In genomic region chr12:116922194-116922897, GRCh38 we compare ENCODE assay signal across 10 cellular contexts. TPM values are rescaled to one million over a fixed set of nuclear protein-coding genes. Genes with fewer than 3 reads are reported as not detected.
DNase-seq lines count a peak whose midpoint lies in the region; ATAC-seq lines count a peak whose summit lies in the region.
"Had no signal": no experiment of that assay in that cellular context is flagged by ENCODE, and none has a peak within 500 bp of the region (broad histone marks: within the 10 kb centered on the region; RNA-seq: fewer than 3 reads in every experiment).

No MANE protein-coding gene starts in this region.

- peak overlapping the region; percentile 67 for H3K4me3 Mint-ChIP-seq in activated naive CD8-positive, alpha-beta T cell treated with anti-CD3 and anti-CD28 coated beads, Interleukin-2, amount 10 ng/mL, durations not matched to agents 7 days and 5 days
- H3K4me3 Mint-ChIP-seq: nephron progenitor cell had no signal

- no peaks in the 10 kb centered on the region for H3K9me3 Mint-ChIP-seq in activated naive CD8-positive, alpha-beta T cell treated with anti-CD3 and anti-CD28 coated beads, Interleukin-2, amount 10 ng/mL, durations not matched to agents 7 days and 5 days
- H3K9me3 Mint-ChIP-seq: nephron progenitor cell had no signal

- intact Hi-C loops in Right ventricle myocardium superior (cut with DNase I), result no loop called here

- peaks cover 71% of the 10 kb centered on the region for H3K4me1 Mint-ChIP-seq in activated naive CD8-positive, alpha-beta T cell treated with anti-CD3 and anti-CD28 coated beads, Interleukin-2, amount 10 ng/mL, durations not matched to agents 7 days and 5 days

- H3K27me3 Mint-ChIP-seq in activated naive CD8-positive, alpha-beta T cell treated with anti-CD3 and anti-CD28 coated beads, Interleukin-2, amount 10 ng/mL, durations not matched to agents 7 days and 5 days, result no peaks in the 10 kb centered on the region

- ATAC-seq in GM18498 (IDR thresholded peaks at IDR 0.05; ENCODE audit: unreplicated experiment) (peak; percentile 51), GM19468 (IDR thresholded peaks at IDR 0.05; ENCODE audit: extremely low read depth, unreplicated experiment) (peak; percentile 40), HG03139 (IDR thresholded peaks at IDR 0.05; ENCODE audit: unreplicated experiment) (peak; percentile 37), Right ventricle myocardium superior (ENCODE audit: poor library complexity) (no peak)
- peak; percentile 57 for ATAC-seq in activated naive CD8-positive, alpha-beta T cell treated with anti-CD3 and anti-CD28 coated beads, Interleukin-2, amount 10 ng/mL, durations not matched to agents 7 days and 5 days (ENCODE audit: low read depth)

- POLR2A ChIA-PET in activated naive CD8-positive, alpha-beta T cell treated with anti-CD3 and anti-CD28 coated beads, Interleukin-2, amount 10 ng/mL, durations not matched to agents 7 days and 5 days (lab: Charles Lee), result interaction anchor here (0.7 kb wide), 1 partner anchor 40 kb away, joined by 3 read pairs; no protein-coding TSS in a partner anchor

- DNase-seq in activated naive CD8-positive, alpha-beta T cell treated with anti-CD3 and anti-CD28 coated beads, Interleukin-2, amount 10 ng/mL, durations not matched to agents 7 days and 5 days, result no peak
- DNase-seq in GDM1 (lab: John Stamatoyannopoulos, UW) (no peak), 8988T (no peak), Right ventricle myocardium superior (no peak), NCI-H1436 (lab: John Stamatoyannopoulos, UW) (no peak)
- DNase-seq: activated gamma-delta T cell, nephron progenitor cell had no signal

- H3K36me3 Mint-ChIP-seq in activated naive CD8-positive, alpha-beta T cell treated with anti-CD3 and anti-CD28 coated beads, Interleukin-2, amount 10 ng/mL, durations not matched to agents 7 days and 5 days, result peaks cover 21% of the 10 kb centered on the region

- H3K27ac Mint-ChIP-seq in activated naive CD8-positive, alpha-beta T cell treated with anti-CD3 and anti-CD28 coated beads, Interleukin-2, amount 10 ng/mL, durations not matched to agents 7 days and 5 days, result peak overlapping the region; percentile 87
- H3K27ac Mint-ChIP-seq: nephron progenitor cell had no signal

RNA-seq across cellular contexts. Expression of gene FBXW8, which starts 11.6 kb away (rescaled TPM):
- total RNA-seq in activated naive CD8-positive, alpha-beta T cell treated with anti-CD3 and anti-CD28 coated beads, Interleukin-2, amount 10 ng/mL, durations not matched to agents 7 days and 5 days, result 10 to 100 TPM; 12.0 to 14.1 TPM
- total RNA-seq in Right ventricle myocardium superior, result 5.5 TPM

RNA-seq across cellular contexts. Expression of gene HRK, which starts 41.1 kb away (rescaled TPM):
- not detected for total RNA-seq in activated naive CD8-positive, alpha-beta T cell treated with anti-CD3 and anti-CD28 coated beads, Interleukin-2, amount 10 ng/mL, durations not matched to agents 7 days and 5 days
- total RNA-seq in Right ventricle myocardium superior, result 0.27 TPM
